Comparison of ENCODE assay signal across 29 cellular contexts in genomic region chr2:421406-421805, GRCh38.
"Had no signal": no experiment of that assay in that cellular context is flagged by ENCODE, and none has a peak within 500 bp of the region (broad histone marks: within the 10 kb centered on the region; RNA-seq: fewer than 3 reads in every experiment).

No MANE protein-coding gene starts in this region.

- H3K4me1 Mint-ChIP-seq: activated CD4-positive, alpha-beta T cell treated with anti-CD3 and anti-CD28 coated beads for 36 hours; activated naive CD4-positive, alpha-beta T cell treated with anti-CD3 and anti-CD28 coated beads, Interleukin-2, amount 50 U/mL, for 24 hours; activated naive CD8-positive, alpha-beta T cell treated with anti-CD3 and anti-CD28 coated beads, Interleukin-2, amount 10 ng/mL, durations not matched to agents 7 days and 5 days had no signal

- H3K27me3 ChIP-seq: ascending aorta, cardiac muscle cell, colonic mucosa had no signal

- H3K4me3 ChIP-seq: ascending aorta, breast epithelium, cardiac muscle cell, colonic mucosa, esophagus squamous epithelium, gastroesophageal sphincter had no signal

- H3K36me3 Mint-ChIP-seq: activated CD8-positive, alpha-beta memory T cell treated with anti-CD3 and anti-CD28 coated beads, Interleukin-2, amount 10 ng/mL, durations not matched to agents 7 days and 5 days; activated naive CD4-positive, alpha-beta T cell treated with anti-CD3 and anti-CD28 coated beads, Interleukin-2, amount 50 U/mL, for 24 hours; activated naive CD8-positive, alpha-beta T cell treated with anti-CD3 and anti-CD28 coated beads, Interleukin-2, amount 10 ng/mL, durations not matched to agents 7 days and 5 days; brain had no signal

- H3K36me3 ChIP-seq: ascending aorta, breast epithelium, cardiac muscle cell, colonic mucosa, esophagus squamous epithelium, gastroesophageal sphincter had no signal

- H3K27ac Mint-ChIP-seq: activated CD4-positive, alpha-beta T cell treated with anti-CD3 and anti-CD28 coated beads for 36 hours; activated CD8-positive, alpha-beta memory T cell treated with anti-CD3 and anti-CD28 coated beads, Interleukin-2, amount 10 ng/mL, durations not matched to agents 7 days and 5 days; activated CD8-positive, alpha-beta T cell treated with anti-CD3 and anti-CD28 coated beads for 36 hours; activated naive CD4-positive, alpha-beta T cell treated with anti-CD3 and anti-CD28 coated beads for 36 hours; activated naive CD4-positive, alpha-beta T cell treated with anti-CD3 and anti-CD28 coated beads, Interleukin-2, amount 50 U/mL, for 24 hours; activated naive CD8-positive, alpha-beta T cell treated with anti-CD3 and anti-CD28 coated beads, Interleukin-2, amount 10 ng/mL, durations not matched to agents 7 days and 5 days; activated T-helper 1 cell treated with anti-CD3 and anti-CD28 coated beads, Interleukin-12 subunit alpha, Interleukin-12 subunit beta, Interleukin-2, Interleukin-4 antibody, amounts not matched to agents 30 ng/mL and 10 ng/mL and 1 ng/mL, durations not matched to agents 14 hours and 24 hours and 36 hours; activated T-helper 2 cell treated with anti-CD3 and anti-CD28 coated beads, Interferon-gamma antibody, Interleukin-2, Interleukin-4, amounts not matched to agents 10 μg/mL and 5 μg/mL and 100 μg/mL, durations not matched to agents 14 hours and 24 hours and 36 hours; brain had no signal

- H3K4me3 Mint-ChIP-seq: activated CD4-positive, alpha-beta T cell treated with anti-CD3 and anti-CD28 coated beads for 36 hours; activated CD8-positive, alpha-beta memory T cell treated with anti-CD3 and anti-CD28 coated beads, Interleukin-2, amount 10 ng/mL, durations not matched to agents 7 days and 5 days; activated CD8-positive, alpha-beta T cell treated with anti-CD3 and anti-CD28 coated beads for 36 hours; activated naive CD4-positive, alpha-beta T cell treated with anti-CD3 and anti-CD28 coated beads for 36 hours; activated naive CD4-positive, alpha-beta T cell treated with anti-CD3 and anti-CD28 coated beads, Interleukin-2, amount 50 U/mL, for 24 hours; activated naive CD8-positive, alpha-beta T cell treated with anti-CD3 and anti-CD28 coated beads, Interleukin-2, amount 10 ng/mL, durations not matched to agents 7 days and 5 days; activated T-helper 1 cell treated with anti-CD3 and anti-CD28 coated beads, Interleukin-12 subunit alpha, Interleukin-12 subunit beta, Interleukin-2, Interleukin-4 antibody, amounts not matched to agents 30 ng/mL and 10 ng/mL and 1 ng/mL, durations not matched to agents 14 hours and 24 hours and 36 hours; brain had no signal

- H3K9me3 Mint-ChIP-seq: activated CD8-positive, alpha-beta T cell treated with anti-CD3 and anti-CD28 coated beads for 36 hours; activated naive CD4-positive, alpha-beta T cell treated with anti-CD3 and anti-CD28 coated beads for 36 hours; activated naive CD4-positive, alpha-beta T cell treated with anti-CD3 and anti-CD28 coated beads, Interleukin-2, amount 50 U/mL, for 24 hours; activated T-helper 1 cell treated with anti-CD3 and anti-CD28 coated beads, Interleukin-12 subunit alpha, Interleukin-12 subunit beta, Interleukin-2, Interleukin-4 antibody, amounts not matched to agents 30 ng/mL and 10 ng/mL and 1 ng/mL, durations not matched to agents 14 hours and 24 hours and 36 hours had no signal

- H3K27ac ChIP-seq: ascending aorta, breast epithelium, cardiac muscle cell, colonic mucosa, esophagus squamous epithelium, gastroesophageal sphincter had no signal

- DNase-seq: activated CD4-positive, alpha-beta T cell treated with anti-CD3 and anti-CD28 coated beads for 36 hours; activated CD4-positive, alpha-beta T cell treated with anti-CD3 and anti-CD28 coated beads, Interleukin-2, amount 50 U/mL, for 1 hour; activated CD4-positive, alpha-beta T cell treated with anti-CD3 and anti-CD28 coated beads, Interleukin-2, amount 50 U/mL, for 48 hours; activated CD4-positive, CD25-positive, alpha-beta regulatory T cell; activated CD4-positive, CD25-positive, alpha-beta regulatory T cell treated with anti-CD3 and anti-CD28 coated beads, Interleukin-2, amount 50 U/mL, for 72 hours; activated CD8-positive, alpha-beta memory T cell treated with anti-CD3 and anti-CD28 coated beads, Interleukin-2, amount 10 ng/mL, durations not matched to agents 7 days and 5 days; activated CD8-positive, alpha-beta memory T cell treated with anti-CD3 and anti-CD28 coated beads, Interleukin-2, amount 50 U/mL, for 4 hours; activated CD8-positive, alpha-beta T cell treated with anti-CD3 and anti-CD28 coated beads for 36 hours; activated effector memory CD4-positive, alpha-beta T cell treated with anti-CD3 and anti-CD28 coated beads, Interleukin-2, amount 50 U/mL, for 16 hours; activated naive CD4-positive, alpha-beta T cell treated with anti-CD3 and anti-CD28 coated beads for 36 hours; activated naive CD8-positive, alpha-beta T cell treated with anti-CD3 and anti-CD28 coated beads, Interleukin-2, amount 10 ng/mL, durations not matched to agents 7 days and 5 days; activated T-cell treated with anti-CD3 and anti-CD28 coated beads, Interleukin-2, amount 50 U/mL, for 1 hour; activated T-cell treated with anti-CD3 and anti-CD28 coated beads, Interleukin-2, amount 50 U/mL, for 48 hours; central memory CD4-positive, alpha-beta T cell; cerebellar nuclear complex; colonic mucosa; effector CD8-positive, alpha-beta T cell; erythroblast; esophagus squamous epithelium; foreskin melanocyte; T-helper 2 cell had no signal

- H3K4me1 ChIP-seq: ascending aorta, breast epithelium, colonic mucosa, esophagus squamous epithelium, gastroesophageal sphincter had no signal

- H3K9me3 ChIP-seq: ascending aorta, breast epithelium, colonic mucosa, esophagus squamous epithelium, gastroesophageal sphincter had no signal
